ENCODE assay signal across 15 cellular contexts in genomic region chr9:99190597-99191283, GRCh38. TPM values are rescaled to one million over a fixed set of nuclear protein-coding genes. Genes with fewer than 3 reads are reported as not detected.
DNase-seq lines count a peak whose midpoint lies in the region; ATAC-seq and TF ChIP-seq lines count a peak whose summit lies in the region.
"Had no signal": no experiment of that assay in that cellular context is flagged by ENCODE, and none has a peak within 500 bp of the region (broad histone marks: within the 10 kb centered on the region; RNA-seq: fewer than 3 reads in every experiment).

No MANE protein-coding gene starts in this region.

- intact Hi-C loops in natural killer cell (cut with micrococcal nuclease) = no loop called here

- ATAC-seq in natural killer cell treated with Interleukin-12 subunit alpha and Interleukin-12 subunit beta and Interleukin-15 and Interleukin-18, amount 100 ng/mL, for 72 hours = peak; percentile 43 to 53
- ATAC-seq in natural killer cell = no peak
- no peak for ATAC-seq in memory B cell (ENCODE audit: low read depth)
- ATAC-seq in stimulated activated memory B cell treated with anti-CD40 and anti-IgM and Interleukin-4, amounts not matched to agents 10 μg/mL and 1 μg/mL and 100 μg/mL, for 72 hours = peak; percentile 64
- no peak for ATAC-seq in HG03280 (IDR thresholded peaks at IDR 0.05; ENCODE audit: unreplicated experiment)
- no peak for ATAC-seq in GM21515 (IDR thresholded peaks at IDR 0.05; ENCODE audit: unreplicated experiment)
- ATAC-seq: A549 had no signal

- H3K4me1 Mint-ChIP-seq in natural killer cell treated with Interleukin-12 subunit alpha and Interleukin-12 subunit beta and Interleukin-15 and Interleukin-18, amount 100 ng/mL, for 72 hours (ENCODE audit: low read depth in 2 of 2) = peaks cover 23 to 36% of the 10 kb centered on the region in 2 donors
- H3K4me1 Mint-ChIP-seq in natural killer cell = peaks cover 0 to 6% of the 10 kb centered on the region in 2 donors
- peaks cover 24% of the 10 kb centered on the region for H3K4me1 Mint-ChIP-seq in memory B cell
- peaks cover 62% of the 10 kb centered on the region for H3K4me1 Mint-ChIP-seq in stimulated activated memory B cell treated with anti-CD40 and anti-IgM and Interleukin-4, amounts not matched to agents 10 μg/mL and 1 μg/mL and 100 μg/mL, for 72 hours
- H3K4me1 Mint-ChIP-seq: CD4-positive, alpha-beta memory T cell had no signal

- no peaks in the 10 kb centered on the region for H3K9me3 Mint-ChIP-seq in natural killer cell treated with Interleukin-12 subunit alpha and Interleukin-12 subunit beta and Interleukin-15 and Interleukin-18, amount 100 ng/mL, for 72 hours
- H3K9me3 Mint-ChIP-seq in natural killer cell = no peaks in the 10 kb centered on the region
- H3K9me3 Mint-ChIP-seq in memory B cell = peaks cover under 1% of the 10 kb centered on the region
- peaks cover 1% of the 10 kb centered on the region for H3K9me3 Mint-ChIP-seq in stimulated activated memory B cell treated with anti-CD40 and anti-IgM and Interleukin-4, amounts not matched to agents 10 μg/mL and 1 μg/mL and 100 μg/mL, for 72 hours
- H3K9me3 Mint-ChIP-seq: CD14-positive monocyte; CD4-positive, alpha-beta memory T cell had no signal

- no peak for DNase-seq in natural killer cell treated with Interleukin-12 subunit alpha and Interleukin-12 subunit beta and Interleukin-15 and Interleukin-18, amount 100 ng/mL, for 72 hours (ENCODE audit: low spot score)
- DNase-seq in natural killer cell (no peak), memory B cell (ENCODE audit: low spot score in 2 of 2) (no peak), cerebellar cortex (ENCODE audit: low spot score) (no peak)
- DNase-seq: CD4-positive, alpha-beta memory T cell; DMS153; DMS79; GDM1; KBM-7 had no signal

- TF ChIP-seq CTCF in natural killer cell (IDR thresholded peaks at IDR 0.05) = no peak

- H3K4me3 Mint-ChIP-seq in natural killer cell treated with Interleukin-12 subunit alpha and Interleukin-12 subunit beta and Interleukin-15 and Interleukin-18, amount 100 ng/mL, for 72 hours = peak overlapping the region; percentile 2
- H3K4me3 Mint-ChIP-seq in natural killer cell (no peak overlapping the region), memory B cell (no peak overlapping the region)
- no peak overlapping the region for H3K4me3 Mint-ChIP-seq in stimulated activated memory B cell treated with anti-CD40 and anti-IgM and Interleukin-4, amounts not matched to agents 10 μg/mL and 1 μg/mL and 100 μg/mL, for 72 hours
- H3K4me3 Mint-ChIP-seq: CD14-positive monocyte; CD4-positive, alpha-beta memory T cell; IgD-negative memory B cell had no signal

- peaks cover 22 to 25% of the 10 kb centered on the region in 2 donors for H3K27me3 Mint-ChIP-seq in natural killer cell treated with Interleukin-12 subunit alpha and Interleukin-12 subunit beta and Interleukin-15 and Interleukin-18, amount 100 ng/mL, for 72 hours
- H3K27me3 Mint-ChIP-seq in natural killer cell (ENCODE audit: low read depth in 2 of 2) (peaks cover 24 to 35% of the 10 kb centered on the region in 2 donors), memory B cell (peaks cover 1% of the 10 kb centered on the region)
- no peaks in the 10 kb centered on the region for H3K27me3 Mint-ChIP-seq in stimulated activated memory B cell treated with anti-CD40 and anti-IgM and Interleukin-4, amounts not matched to agents 10 μg/mL and 1 μg/mL and 100 μg/mL, for 72 hours
- H3K27me3 Mint-ChIP-seq: IgD-negative memory B cell had no signal

- peak overlapping the region; percentile 24 to 47 for H3K27ac Mint-ChIP-seq in natural killer cell treated with Interleukin-12 subunit alpha and Interleukin-12 subunit beta and Interleukin-15 and Interleukin-18, amount 100 ng/mL, for 72 hours
- H3K27ac Mint-ChIP-seq in natural killer cell = no peak overlapping the region
- H3K27ac Mint-ChIP-seq in memory B cell = peak overlapping the region; percentile 66
- peak overlapping the region; percentile 93 for H3K27ac Mint-ChIP-seq in stimulated activated memory B cell treated with anti-CD40 and anti-IgM and Interleukin-4, amounts not matched to agents 10 μg/mL and 1 μg/mL and 100 μg/mL, for 72 hours
- H3K27ac Mint-ChIP-seq: CD14-positive monocyte; CD4-positive, alpha-beta memory T cell; IgD-negative memory B cell had no signal

- H3K36me3 Mint-ChIP-seq in natural killer cell treated with Interleukin-12 subunit alpha and Interleukin-12 subunit beta and Interleukin-15 and Interleukin-18, amount 100 ng/mL, for 72 hours = no peaks in the 10 kb centered on the region
- H3K36me3 Mint-ChIP-seq in natural killer cell (no peaks in the 10 kb centered on the region), memory B cell (peaks cover under 1% of the 10 kb centered on the region)
- peaks cover 2% of the 10 kb centered on the region for H3K36me3 Mint-ChIP-seq in stimulated activated memory B cell treated with anti-CD40 and anti-IgM and Interleukin-4, amounts not matched to agents 10 μg/mL and 1 μg/mL and 100 μg/mL, for 72 hours
- H3K36me3 Mint-ChIP-seq: CD14-positive monocyte; CD4-positive, alpha-beta memory T cell had no signal

RNA-seq across cellular contexts. Expression of gene ALG2, which starts 31.0 kb away (rescaled TPM):
- 10 to 100 TPM; 56.9 to 62.2 TPM for total RNA-seq in natural killer cell treated with Interleukin-12 subunit alpha and Interleukin-12 subunit beta and Interleukin-15 and Interleukin-18, amount 100 ng/mL, for 72 hours
- 10 to 100 TPM; 17.3 to 23.2 (median 20.7) TPM for total RNA-seq in natural killer cell

RNA-seq across cellular contexts. Expression of gene SEC61B, which starts 31.3 kb away (rescaled TPM):
- 100 to 1,000 TPM; 176 to 255 TPM for total RNA-seq in natural killer cell treated with Interleukin-12 subunit alpha and Interleukin-12 subunit beta and Interleukin-15 and Interleukin-18, amount 100 ng/mL, for 72 hours
- 10 to 100 TPM; 78.9 to 95.1 (median 93.8) TPM for total RNA-seq in natural killer cell

Comparison
In these comparisons a context has a peak if more than half of its experiments do, and no peak if none do; other contexts are left out.
1. ATAC-seq: peak in natural killer cell treated with Interleukin-12 subunit alpha and Interleukin-12 subunit beta and Interleukin-15 and Interleukin-18, amount 100 ng/mL, for 72 hours (2 of 2) and stimulated activated memory B cell treated with anti-CD40 and anti-IgM and Interleukin-4, amounts not matched to agents 10 μg/mL and 1 μg/mL and 100 μg/mL, for 72 hours (single experiment); none in natural killer cell (0 of 3), memory B cell (single experiment), HG03280 (single experiment) and GM21515 (single experiment).
2. H3K27ac Mint-ChIP-seq: peak in natural killer cell treated with Interleukin-12 subunit alpha and Interleukin-12 subunit beta and Interleukin-15 and Interleukin-18, amount 100 ng/mL, for 72 hours (2 of 2), memory B cell (single experiment) and stimulated activated memory B cell treated with anti-CD40 and anti-IgM and Interleukin-4, amounts not matched to agents 10 μg/mL and 1 μg/mL and 100 μg/mL, for 72 hours (single experiment); none in natural killer cell (0 of 2).